In genomic region chr9:136051568-136052432, GRCh38 we compare ENCODE assay signal across 8 cellular contexts. TPM values are rescaled to one million over a fixed set of nuclear protein-coding genes. Genes with fewer than 3 reads are reported as not detected.
A peak's percentile ranks its signal among the peaks of the same experiment; 100 is the strongest.
DNase-seq lines count a peak whose midpoint lies in the region; ATAC-seq, FAIRE-seq and TF ChIP-seq lines count a peak whose summit lies in the region.

No MANE protein-coding gene starts in this region.

- no peaks in the 10 kb centered on the region for H3K9me3 Mint-ChIP-seq in CD4-positive, alpha-beta memory T cell

- DNase-seq in CD4-positive, alpha-beta memory T cell, result peak in 1 of 5 donors; percentile 11
- DNase-seq in HT-29 (ENCODE audit: low spot score), result peak; percentile 97
- DNase-seq in Panc1 (ENCODE audit: low read depth, low spot score), result peak; percentile 64
- DNase-seq in colonic mucosa, result peak; percentile 88
- DNase-seq in keratinocyte (ENCODE audit: low read depth, low spot score), result peak; percentile 61
- DNase-seq in skeletal muscle cell (ENCODE audit: low read depth), result peak; percentile 72
- no peak for DNase-seq in Karpas-422

- peaks cover 2 to 4% of the 10 kb centered on the region in 2 donors for H3K27me3 Mint-ChIP-seq in CD4-positive, alpha-beta memory T cell

- CTCF ChIA-PET in CD4-positive, alpha-beta memory T cell (lab: Charles Lee; ENCODE audit: partially characterized antibody), result interaction anchor here (1.3 kb wide), 1 partner anchor 85 kb away, joined by 4 read pairs; no protein-coding TSS in a partner anchor
- CTCF ChIA-PET in Panc1 (lab: Charles Lee), result interaction anchor here (0.6 to 1.6 kb wide), 4 partner anchors 19 to 160 kb away, joined by 3 to 6 read pairs (median 4); no protein-coding TSS in a partner anchor

- no peaks in the 10 kb centered on the region for H3K9me1 ChIP-seq in keratinocyte (ENCODE audit: control insufficient read depth, extremely low read depth, insufficient read depth, low read length)

- intact Hi-C loops in CD4-positive, alpha-beta memory T cell (cut with micrococcal nuclease), result no loop called here
- intact Hi-C loops in Panc1 (cut with micrococcal nuclease; ENCODE audit: unreplicated experiment) (no loop called here), colonic mucosa (cut with DNase I) (no loop called here)

- H4K20me1 ChIP-seq in keratinocyte (ENCODE audit: control insufficient read depth, extremely low read depth, insufficient read depth, low read length), result peaks cover 12% of the 10 kb centered on the region
- peaks cover 8% of the 10 kb centered on the region; the same call in 1 of the 2 replicates for H4K20me1 ChIP-seq in Karpas-422 (ENCODE audit: insufficient read depth, low read depth, low read length)

- H3K4me3 Mint-ChIP-seq in CD4-positive, alpha-beta memory T cell, result peak overlapping the region; percentile 60 to 92 (median 78)

- H3K27ac Mint-ChIP-seq in CD4-positive, alpha-beta memory T cell, result peak overlapping the region in 1 of 7 donors; percentile 12

- in situ Hi-C loops in Panc1 (cut with HindIII; ENCODE audit: low pct_unique_long_range_greater_than_20kb, low sequenced_read_pairs), result no loop called here

- H3K4me3 ChIP-seq in CD4-positive, alpha-beta memory T cell (ENCODE audit: low read length in 2 of 2), result peak overlapping the region in 1 of 2 donors; percentile 24
- H3K4me3 ChIP-seq in Panc1 (ENCODE audit: low read depth in 2 of 2, low read length in 2 of 2), result peak overlapping the region; percentile 53 to 60
- H3K4me3 ChIP-seq in colonic mucosa, result peak overlapping the region; percentile 53
- H3K4me3 ChIP-seq in keratinocyte (ENCODE audit: control insufficient read depth in 2 of 3, extremely low read depth in 1 of 3, insufficient read depth in 2 of 3, low read depth in 1 of 3, low read length in 3 of 3), result peak overlapping the region; percentile 42 to 69 (median 56)
- peak overlapping the region; percentile 50 for H3K4me3 ChIP-seq in skeletal muscle cell (ENCODE audit: low read depth, low read length)
- no peak overlapping the region for H3K4me3 ChIP-seq in Karpas-422 (ENCODE audit: low read length)

- H3K4me1 Mint-ChIP-seq in CD4-positive, alpha-beta memory T cell, result peaks cover 6 to 19% (median 13%) of the 10 kb centered on the region in 4 donors

- FAIRE-seq in keratinocyte (lab: Jason Lieb, UNC), result peak; percentile 99

- dilution Hi-C loops in keratinocyte (cut with MboI; ENCODE audit: extremely low pct_ligation_motif_present, low sequenced_read_pairs), result no loop called here

- H3K9me3 ChIP-seq in CD4-positive, alpha-beta memory T cell (ENCODE audit: control insufficient read depth in 1 of 2, low read length in 2 of 2), result no peaks in the 10 kb centered on the region
- H3K9me3 ChIP-seq in Panc1 (ENCODE audit: control insufficient read depth, insufficient read depth, low read depth, low read length) (no peaks in the 10 kb centered on the region), colonic mucosa (no peaks in the 10 kb centered on the region), keratinocyte (ENCODE audit: control insufficient read depth, low read depth, low read length) (no peaks in the 10 kb centered on the region), Karpas-422 (ENCODE audit: low read length) (no peaks in the 10 kb centered on the region)

- H3K79me2 ChIP-seq in keratinocyte (ENCODE audit: control insufficient read depth, insufficient read depth, low read length) (peaks cover 51% of the 10 kb centered on the region), Karpas-422 (ENCODE audit: low read length) (no peaks in the 10 kb centered on the region)

- H3K36me3 ChIP-seq in CD4-positive, alpha-beta memory T cell (ENCODE audit: insufficient read depth, low read length), result no peaks in the 10 kb centered on the region
- H3K36me3 ChIP-seq in Panc1 (ENCODE audit: control insufficient read depth, insufficient read depth, low read length) (no peaks in the 10 kb centered on the region), colonic mucosa (no peaks in the 10 kb centered on the region), keratinocyte (ENCODE audit: control insufficient read depth in 2 of 2, extremely low read depth in 1 of 2, insufficient read depth in 2 of 2, low read length in 2 of 2) (peaks cover 13 to 17% of the 10 kb centered on the region in 2 experiments), Karpas-422 (ENCODE audit: insufficient read depth, low read length) (no peaks in the 10 kb centered on the region)

- no peak overlapping the region for H3K27ac ChIP-seq in CD4-positive, alpha-beta memory T cell (ENCODE audit: low read depth, low read length)
- peak overlapping the region; percentile 94 for H3K27ac ChIP-seq in Panc1 (ENCODE audit: low read length)
- peak overlapping the region; percentile 76 for H3K27ac ChIP-seq in colonic mucosa
- H3K27ac ChIP-seq in keratinocyte (ENCODE audit: control insufficient read depth, insufficient read depth, low read length), result peak overlapping the region; percentile 20
- H3K27ac ChIP-seq in Karpas-422 (ENCODE audit: low read length), result no peak overlapping the region

- H2AFZ ChIP-seq in keratinocyte (ENCODE audit: control insufficient read depth, low read length), result no peak overlapping the region
- H2AFZ ChIP-seq in Karpas-422 (ENCODE audit: low read length), result no peak overlapping the region

- H3K4me2 ChIP-seq in keratinocyte (ENCODE audit: control insufficient read depth, extremely low read depth, insufficient read depth, low read depth, low read length), result peak overlapping the region; percentile 91
- no peak overlapping the region for H3K4me2 ChIP-seq in Karpas-422 (ENCODE audit: low read depth, low read length, poor library complexity, severe bottlenecking)

- POLR2A ChIA-PET in CD4-positive, alpha-beta memory T cell (lab: Charles Lee; ENCODE audit: partially characterized antibody), result no interaction called here
- POLR2A ChIA-PET in Panc1 (lab: Charles Lee), result interaction anchor here (0.5 to 0.8 kb wide), 6 partner anchors 28 to 95 kb away, joined by 3 to 12 read pairs (median 6); no protein-coding TSS in a partner anchor

- peaks cover 1 to 4% of the 10 kb centered on the region in 2 donors for H3K36me3 Mint-ChIP-seq in CD4-positive, alpha-beta memory T cell

- H3K4me1 ChIP-seq in CD4-positive, alpha-beta memory T cell (ENCODE audit: insufficient read depth, low read length), result peaks cover 27% of the 10 kb centered on the region
- H3K4me1 ChIP-seq in Panc1 (ENCODE audit: control insufficient read depth, insufficient read depth, low read length) (peaks cover 65% of the 10 kb centered on the region), colonic mucosa (peaks cover 30% of the 10 kb centered on the region), keratinocyte (ENCODE audit: control insufficient read depth, extremely low read depth, insufficient read depth, low read length) (peaks cover 24% of the 10 kb centered on the region), Karpas-422 (ENCODE audit: low read length) (peaks cover 16% of the 10 kb centered on the region)

- no peaks in the 10 kb centered on the region for H3K27me3 ChIP-seq in CD4-positive, alpha-beta memory T cell (ENCODE audit: insufficient read depth, low read length)
- H3K27me3 ChIP-seq in Panc1 (ENCODE audit: control insufficient read depth, insufficient read depth, low read length), result no peaks in the 10 kb centered on the region
- no peaks in the 10 kb centered on the region for H3K27me3 ChIP-seq in colonic mucosa
- H3K27me3 ChIP-seq in keratinocyte (ENCODE audit: control insufficient read depth, extremely low read depth, insufficient read depth, low read length), result no peaks in the 10 kb centered on the region
- H3K27me3 ChIP-seq in Karpas-422 (ENCODE audit: low read length), result no peaks in the 10 kb centered on the region

- ATAC-seq in Panc1 (peak; percentile 74), GM18505 (IDR thresholded peaks at IDR 0.05; ENCODE audit: unreplicated experiment) (no peak)

- TF ChIP-seq POLR2A in GM18505 (IDR thresholded peaks at IDR 0.05; ENCODE audit: borderline replicate concordance, extremely low read depth, insufficient read depth, insufficient read length), result no peak

- BruUV-seq in Panc1 (replicated peaks; lab: Mats Ljungman, UMichigan), result no TSS peak

- H3K9ac ChIP-seq in colonic mucosa (ENCODE audit: low read depth in 2 of 2, low read length in 2 of 2), result peak overlapping the region; percentile 34 to 35
- H3K9ac ChIP-seq in keratinocyte (ENCODE audit: control insufficient read depth, extremely low read depth, insufficient read depth, low read length), result peak overlapping the region; percentile 65
- no peak overlapping the region for H3K9ac ChIP-seq in Karpas-422 (ENCODE audit: low read length)

- H3K9me2 ChIP-seq in Karpas-422 (replicated peaks; ENCODE audit: insufficient read depth, low read length), result no peaks in the 10 kb centered on the region

- TF ChIP-seq CTCF in Panc1 (IDR thresholded peaks at IDR 0.05) (no peak), colonic mucosa (IDR thresholded peaks at IDR 0.05) (no peak), keratinocyte (optimal IDR thresholded peaks at IDR 0.05 in 1 of 3, IDR thresholded peaks at IDR 0.05 in 1 of 3, conservative IDR thresholded peaks at IDR 0.05 in 1 of 3; ENCODE audit: extremely low read depth in 1 of 3, insufficient read depth in 2 of 3, low read length in 3 of 3) (no peak)

RNA-seq across cellular contexts. Expression of gene NACC2, which starts 43.3 kb away (rescaled TPM):
- 10 to 100 TPM; 11.5 to 12.2 TPM for total RNA-seq in CD4-positive, alpha-beta memory T cell
- polyA plus RNA-seq in CD4-positive, alpha-beta memory T cell, result 1 to 10 TPM in 1 of 2 donors, under 1 TPM in 1; 0.58 to 2.6 TPM
- 32.6 and 38.1 TPM in 2 replicates for total RNA-seq in HT-29 (2014; rRNA removed; shearing (Covaris generic))
- total RNA-seq in Panc1 (2021; ENCODE audit: unreplicated experiment), result 62.0 TPM
- polyA plus RNA-seq in Panc1 (2012; ENCODE audit: insufficient read length), result 46.2 TPM
- 10 to 100 TPM; 20.3 to 21.0 TPM for total RNA-seq in colonic mucosa
- 4.6 to 7.4 TPM (median 6.6 TPM) in 3 replicates for polyA plus RNA-seq in keratinocyte
- 2.4 TPM for polyA plus RNA-seq in keratinocyte (2011; ENCODE audit: low read depth)
- polyA plus RNA-seq in keratinocyte (2011; cell fraction: cytosol; rRNA removed), result 3.9 and 7.6 TPM in 2 replicates
- 16.1 and 18.5 TPM in 2 replicates for polyA plus RNA-seq in keratinocyte (2011; cell fraction: nucleus; rRNA removed)
- polyA plus RNA-seq in keratinocyte (2012; ENCODE audit: low replicate concordance), result 3.7 and 10.0 TPM in 2 replicates
- polyA minus RNA-seq in keratinocyte, result 10.5 to 18.5 TPM (median 14.2 TPM) in 3 replicates
- polyA minus RNA-seq in keratinocyte (2011; cell fraction: cytosol; rRNA and poly(A)+ RNA removed), result 28.0 TPM
- polyA minus RNA-seq in keratinocyte (2011; cell fraction: nucleus; rRNA and poly(A)+ RNA removed), result 20.9 and 22.5 TPM in 2 replicates
- not detected in 2 replicates for total RNA-seq in Karpas-422 (2014; rRNA removed; shearing (Covaris generic); ENCODE audit: low replicate concordance)

Comparison
In these comparisons a context has a peak if more than half of its experiments do, and no peak if none do; other contexts are left out.
1. H3K27ac ChIP-seq: peak in Panc1 (single experiment), colonic mucosa (single experiment) and keratinocyte (single experiment); none in CD4-positive, alpha-beta memory T cell (single experiment) and Karpas-422 (single experiment).
2. RNA of gene NACC2, which starts 43.3 kb away (total RNA-seq): 62.0 TPM in Panc1 (single experiment), 32.6 to 38.1 TPM in HT-29, 20.3 to 21.0 TPM in colonic mucosa and 11.5 to 12.2 TPM in CD4-positive, alpha-beta memory T cell; not detected in Karpas-422; every median in the first group is over 10 times any median in the second.